8 cellular contexts compared by ENCODE assay signal in genomic region chr1:153260980-153261792, GRCh38. TPM values are rescaled to one million over a fixed set of nuclear protein-coding genes. Genes with fewer than 3 reads are reported as not detected.
DNase-seq lines count a peak whose midpoint lies in the region; ATAC-seq and TF ChIP-seq lines count a peak whose summit lies in the region.

No MANE protein-coding gene starts in this region.

- H3K4me3 ChIP-seq in adrenal gland (peak overlapping the region in 2 of 4 donors; percentile 19 to 57), iPS-18c (ENCODE audit: insufficient read depth, low read depth, low read length) (peak overlapping the region; percentile 45; the same call in 1 of the 2 replicates), Karpas-422 (ENCODE audit: low read length) (no peak overlapping the region)

- no peaks in the 10 kb centered on the region for H3K36me3 Mint-ChIP-seq in CD4-positive, alpha-beta T cell (ENCODE audit: low read depth)

- no peak for TF ChIP-seq POLR2A in adrenal gland (IDR thresholded peaks at IDR 0.05)

- no peak overlapping the region for H3K9ac ChIP-seq in Karpas-422 (ENCODE audit: low read length)

- no peak overlapping the region for H3K27ac ChIP-seq in CD4-positive, alpha-beta T cell (ENCODE audit: low read depth, low read length)
- no peak overlapping the region for H3K27ac ChIP-seq in adrenal gland
- no peak overlapping the region for H3K27ac ChIP-seq in Karpas-422 (ENCODE audit: low read length)

- H3K36me3 ChIP-seq in adrenal gland (replicated peaks in 1 of 2) (no peaks in the 10 kb centered on the region), Karpas-422 (ENCODE audit: insufficient read depth, low read length) (no peaks in the 10 kb centered on the region)

- POLR2A ChIA-PET in CD4-positive, alpha-beta T cell (lab: Charles Lee) = no interaction called here

- no peak overlapping the region for H3K4me2 ChIP-seq in Karpas-422 (ENCODE audit: low read depth, low read length, poor library complexity, severe bottlenecking)

- peaks cover 39% of the 10 kb centered on the region for H3K27me3 ChIP-seq in CD4-positive, alpha-beta T cell (ENCODE audit: control insufficient read depth, insufficient read depth, low read length)
- H3K27me3 ChIP-seq in adrenal gland (peaks cover 46% of the 10 kb centered on the region), Karpas-422 (ENCODE audit: low read length) (no peaks in the 10 kb centered on the region)

- ATAC-seq in CD4-positive, alpha-beta T cell (ENCODE audit: poor library complexity) = peak; percentile 54
- ATAC-seq in HG03135 (IDR thresholded peaks at IDR 0.05; ENCODE audit: unreplicated experiment) = no peak
- no peak for ATAC-seq in GM21529 (IDR thresholded peaks at IDR 0.05; ENCODE audit: unreplicated experiment)

- no peak overlapping the region for H2AFZ ChIP-seq in Karpas-422 (ENCODE audit: low read length)

- H3K4me3 Mint-ChIP-seq in CD4-positive, alpha-beta T cell = peak overlapping the region; percentile 74

- peaks cover 43% of the 10 kb centered on the region for H3K27me3 Mint-ChIP-seq in CD4-positive, alpha-beta T cell

- intact Hi-C loops in CD4-positive, alpha-beta T cell (cut with DNase I, micrococcal nuclease) = no loop called here
- intact Hi-C loops in adrenal gland (cut with DNase I) = no loop called here

- H3K4me1 ChIP-seq in adrenal gland (replicated peaks in 1 of 2) (peaks cover 6 to 11% of the 10 kb centered on the region in 2 donors), Karpas-422 (ENCODE audit: low read length) (no peaks in the 10 kb centered on the region)

- 0 out of 2 replicates have a peak, but pooled peaks cover 2% of the 10 kb centered on the region for H4K20me1 ChIP-seq in Karpas-422 (ENCODE audit: insufficient read depth, low read depth, low read length)

- no peaks in the 10 kb centered on the region for H3K9me2 ChIP-seq in Karpas-422 (replicated peaks; ENCODE audit: insufficient read depth, low read length)

- H3K27ac Mint-ChIP-seq in CD4-positive, alpha-beta T cell = no peak overlapping the region

- DNase-seq in CD4-positive, alpha-beta T cell = peak in 9 of 10 experiments; percentile 3 to 47 (median 11)
- DNase-seq in NCI-H1092 treated with DMSO at 0.1 percent for 48 hours (lab: John Stamatoyannopoulos, UW) (peak; percentile 30), adrenal gland (peak in 4 of 7 donors; percentile 17 to 29 (median 20)), Karpas-422 (no peak)
- peak in 2 of 3 experiments; percentile 14 to 19 for DNase-seq in stimulated activated CD4-positive, alpha-beta T cell treated with anti-CD3 and anti-CD28 coated beads, TNF-alpha, amount 100 ng/mL, for 4 hours (ENCODE audit: low read depth in 3 of 3)

- no peak for TF ChIP-seq CTCF in CD4-positive, alpha-beta T cell (IDR thresholded peaks at IDR 0.05)
- TF ChIP-seq CTCF in adrenal gland (IDR thresholded peaks at IDR 0.05) = no peak

- H3K9me3 ChIP-seq in CD4-positive, alpha-beta T cell (ENCODE audit: control insufficient read depth, low read length) = no peaks in the 10 kb centered on the region
- H3K9me3 ChIP-seq in adrenal gland (replicated peaks in 1 of 3) (no peaks in the 10 kb centered on the region), iPS-18c (ENCODE audit: control insufficient read depth, insufficient read depth, low read length) (no peaks in the 10 kb centered on the region), Karpas-422 (ENCODE audit: low read length) (no peaks in the 10 kb centered on the region)

- H3K9me3 Mint-ChIP-seq in CD4-positive, alpha-beta T cell = no peaks in the 10 kb centered on the region

- peaks cover 42% of the 10 kb centered on the region for H3K4me1 Mint-ChIP-seq in CD4-positive, alpha-beta T cell (ENCODE audit: low read depth)

- no peaks in the 10 kb centered on the region for H3K79me2 ChIP-seq in Karpas-422 (ENCODE audit: low read length)

- 0 to 16% (median 2%) methylated on average over 3 to 104 of the region's 105 CpGs for WGBS in adrenal gland, 4 donors

- CTCF ChIA-PET in CD4-positive, alpha-beta T cell (lab: Charles Lee) = no interaction called here

RNA-seq across cellular contexts. Expression of gene LORICRIN, which starts 1.7 kb away (rescaled TPM):
- not detected for total RNA-seq in CD4-positive, alpha-beta T cell
- not detected for total RNA-seq in adrenal gland
- polyA plus RNA-seq in adrenal gland = not detected
- total RNA-seq in Karpas-422 (2014; rRNA removed; shearing (Covaris generic); ENCODE audit: low replicate concordance) = not detected in 2 replicates

RNA-seq across cellular contexts. Expression of gene PRR9, which starts 43.8 kb away (rescaled TPM):
- total RNA-seq in CD4-positive, alpha-beta T cell = not detected
- not detected for total RNA-seq in adrenal gland
- not detected for polyA plus RNA-seq in adrenal gland
- not detected in 2 replicates for total RNA-seq in Karpas-422 (2014; rRNA removed; shearing (Covaris generic); ENCODE audit: low replicate concordance)

RNA-seq across cellular contexts. Expression of gene PGLYRP3, which starts 51.6 kb away (rescaled TPM):
- total RNA-seq in CD4-positive, alpha-beta T cell = not detected
- not detected for total RNA-seq in adrenal gland
- polyA plus RNA-seq in adrenal gland = not detected
- not detected in 2 replicates for total RNA-seq in Karpas-422 (2014; rRNA removed; shearing (Covaris generic); ENCODE audit: low replicate concordance)

RNA-seq across cellular contexts. Expression of gene LELP1, which starts 58.0 kb away (rescaled TPM):
- total RNA-seq in CD4-positive, alpha-beta T cell = not detected
- total RNA-seq in adrenal gland = not detected
- polyA plus RNA-seq in adrenal gland = not detected
- total RNA-seq in Karpas-422 (2014; rRNA removed; shearing (Covaris generic); ENCODE audit: low replicate concordance) = not detected in 2 replicates
